Comparison of ENCODE assay signal across 1 cellular context in genomic region chr6:82458705-82459104, GRCh38.
TF ChIP-seq lines count a peak whose summit lies in the region.

No MANE protein-coding gene starts in this region.

TF ChIP-seq in HepG2, 621 proteins besides CTCF, POLR2A, EP300 and RAD21:
- no peak for TF ChIP-seq CREBL2 (CRISPR knock-in tag; IDR thresholded peaks at IDR 0.05; ENCODE audit: borderline replicate concordance)
- TF ChIP-seq MAFK (conservative IDR thresholded peaks at IDR 0.05 in 1 of 2, IDR thresholded peaks at IDR 0.05 in 1 of 2; ENCODE audit: low read length in 2 of 2) = peak; percentile 96 to 97
- peak; percentile 97 for TF ChIP-seq MAFF (IDR thresholded peaks at IDR 0.05; ENCODE audit: low read depth, low read length)
